ENCODE assay signal across 8 cellular contexts in the genomic region with DNA sequence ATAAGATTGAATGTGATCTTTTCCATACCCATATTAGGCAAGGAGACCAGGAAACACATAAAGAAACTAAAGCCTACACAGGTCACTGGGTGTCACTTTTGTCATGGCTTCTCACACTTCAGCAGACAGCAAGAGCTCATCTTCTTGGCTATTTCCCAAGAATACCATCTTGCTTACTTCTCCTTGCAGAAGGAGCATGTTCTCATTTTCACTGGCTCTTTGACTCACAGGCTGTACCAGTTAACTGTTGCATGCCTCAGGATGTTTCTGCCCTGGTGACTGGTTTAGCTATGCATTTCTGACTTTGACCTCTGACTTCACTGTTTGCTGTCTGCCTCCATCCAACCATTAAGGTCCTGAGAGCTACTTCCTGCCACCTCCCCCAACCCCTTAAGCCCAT. TPM values are rescaled to one million over a fixed set of nuclear protein-coding genes. Genes with fewer than 3 reads are reported as not detected.
DNase-seq lines count a peak whose midpoint lies in the region; ATAC-seq and TF ChIP-seq lines count a peak whose summit lies in the region.

No MANE protein-coding gene starts in this region.

- no peak for TF ChIP-seq CTCF in OCI-LY1 (IDR thresholded peaks at IDR 0.05; ENCODE audit: low read length)
- TF ChIP-seq CTCF in fibroblast of villous mesenchyme (IDR thresholded peaks at IDR 0.05; ENCODE audit: insufficient read depth, low read depth, low read length): no peak
- TF ChIP-seq CTCF in Peyer's patch (IDR thresholded peaks at IDR 0.05): no peak

- no peaks in the 10 kb centered on the region for H3K79me2 ChIP-seq in OCI-LY1 (ENCODE audit: insufficient read depth, low read length)

- H3K4me1 ChIP-seq in OCI-LY1 (ENCODE audit: insufficient read depth, low read length, severe bottlenecking) (peaks cover 36% of the 10 kb centered on the region), Peyer's patch (no peaks in the 10 kb centered on the region)

- TF ChIP-seq POLR2A in Peyer's patch (IDR thresholded peaks at IDR 0.05): no peak

- H3K27ac ChIP-seq in OCI-LY1 (ENCODE audit: low read depth, low read length, poor library complexity, severe bottlenecking) (peak overlapping the region; percentile 56), Peyer's patch (no peak overlapping the region)

- H3K36me3 ChIP-seq in OCI-LY1 (ENCODE audit: insufficient read depth, low read length) (no peaks in the 10 kb centered on the region), Peyer's patch (no peaks in the 10 kb centered on the region)

- H3K9me3 ChIP-seq in OCI-LY1 (ENCODE audit: low read length) (no peaks in the 10 kb centered on the region), Peyer's patch (no peaks in the 10 kb centered on the region)

- ATAC-seq in GM18861 (IDR thresholded peaks at IDR 0.05; ENCODE audit: unreplicated experiment) (peak; percentile 90), HG02938 (IDR thresholded peaks at IDR 0.05; ENCODE audit: unreplicated experiment) (peak; percentile 90), GM19455 (IDR thresholded peaks at IDR 0.05; ENCODE audit: unreplicated experiment) (no peak)

- H3K9ac ChIP-seq in OCI-LY1 (ENCODE audit: low read length): no peak overlapping the region

- H3K27me3 ChIP-seq in OCI-LY1 (ENCODE audit: insufficient read depth, low read length): no peaks in the 10 kb centered on the region
- no peaks in the 10 kb centered on the region for H3K27me3 ChIP-seq in Peyer's patch

- H4K20me1 ChIP-seq in OCI-LY1 (ENCODE audit: insufficient read depth, low read length): no peaks in the 10 kb centered on the region

- H2AFZ ChIP-seq in OCI-LY1 (ENCODE audit: low read length): peak overlapping the region; percentile 18; the same call in 1 of the 2 replicates

- DNase-seq in fibroblast of villous mesenchyme (ENCODE audit: low read depth): peak; percentile 81
- DNase-seq in skeletal muscle cell (ENCODE audit: low read depth): peak; percentile 85
- DNase-seq in Peyer's patch: no peak
- DNase-seq in T-helper 9 cell: no peak

- peak overlapping the region; percentile 3; the same call in 1 of the 2 replicates for H3K4me2 ChIP-seq in OCI-LY1 (ENCODE audit: low read length)

- H3K9me2 ChIP-seq in OCI-LY1 (ENCODE audit: low read depth, low read length): no peaks in the 10 kb centered on the region

- H3F3A ChIP-seq in OCI-LY1 (ENCODE audit: insufficient read depth, low read length): no peaks in the 10 kb centered on the region

- H3K4me3 ChIP-seq in OCI-LY1 (ENCODE audit: low read depth, low read length, poor library complexity, severe bottlenecking) (no peak overlapping the region), fibroblast of villous mesenchyme (ENCODE audit: low read depth, low read length) (no peak overlapping the region), skeletal muscle cell (ENCODE audit: low read depth, low read length) (no peak overlapping the region), Peyer's patch (no peak overlapping the region)

RNA-seq across cellular contexts. Expression of gene OGFRL1, which starts 40.3 kb away (rescaled TPM):
- total RNA-seq in fibroblast of villous mesenchyme: 90.8 and 241 TPM in 2 replicates
- total RNA-seq in Peyer's patch: 10 to 100 TPM in 1 of 4 donors, 1 to 10 TPM in 3; 3.0 to 36.3 (median 5.5) TPM

Comparison
In these comparisons a context has a peak if more than half of its experiments do, and no peak if none do; other contexts are left out.
1. DNase-seq: peak in fibroblast of villous mesenchyme (single experiment) and skeletal muscle cell (single experiment); none in Peyer's patch (0 of 3) and T-helper 9 cell (single experiment).